Comparison of ENCODE assay signal across 25 cellular contexts in the genomic region with DNA sequence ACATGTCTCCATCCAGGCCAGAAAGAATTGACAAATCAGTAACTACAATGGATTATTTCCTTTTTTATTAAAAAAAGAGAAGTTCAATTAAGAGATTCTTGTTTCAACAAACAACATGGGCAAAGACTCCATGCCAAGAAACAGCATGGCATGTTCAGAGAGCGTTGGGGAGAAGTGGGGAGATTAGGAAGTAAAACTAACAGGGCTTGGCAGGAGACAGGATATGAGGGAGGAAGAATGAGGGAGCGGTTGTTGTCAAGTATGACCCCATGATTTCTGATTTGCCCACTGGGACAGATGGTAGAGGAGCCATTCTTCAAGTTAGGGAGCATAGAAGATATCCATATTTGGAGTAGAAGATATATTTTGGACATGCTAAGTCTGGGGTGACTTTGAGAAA.
"Had no signal": no experiment of that assay in that cellular context is flagged by ENCODE, and none has a peak within 500 bp of the region (broad histone marks: within the 10 kb centered on the region; RNA-seq: fewer than 3 reads in every experiment).

No MANE protein-coding gene starts in this region.

- DNase-seq: colonic mucosa; cortex of kidney; effector CD8-positive, alpha-beta T cell; effector memory CD8-positive, alpha-beta T cell; endodermal cell; erythroblast; esophagus squamous epithelium; foreskin fibroblast; foreskin melanocyte; gastrocnemius medialis; glutamatergic neuron; hypothalamus; immature natural killer cell; islet precursor cell; kidney; kidney glomerular epithelial cell; left colon; left ventricle myocardium superior; lower lobe of right lung; mammary epithelial cell; mesendoderm; midbrain had no signal

- H3K9me3 ChIP-seq: colonic mucosa, esophagus squamous epithelium, gastrocnemius medialis, lower lobe of right lung had no signal

- H3K27ac ChIP-seq: colonic mucosa, epithelial cell of prostate, esophagus squamous epithelium, gastrocnemius medialis, hepatocyte, lower lobe of right lung had no signal

- H3K27me3 ChIP-seq: colonic mucosa, esophagus squamous epithelium, gastrocnemius medialis, hepatocyte had no signal

- ATAC-seq: effector memory CD8-positive, alpha-beta T cell; esophagus mucosa; gastrocnemius medialis; left colon; left ventricle myocardium superior had no signal

- H3K4me3 ChIP-seq: colonic mucosa, esophagus squamous epithelium, gastrocnemius medialis, hepatocyte, lower lobe of right lung had no signal

- H3K36me3 ChIP-seq: colonic mucosa, esophagus squamous epithelium, gastrocnemius medialis, lower lobe of right lung had no signal

- H3K4me1 ChIP-seq: colonic mucosa had no signal
